2 cellular contexts compared by ENCODE assay signal in genomic region chr9:136979769-136980587, GRCh38.
TF ChIP-seq lines count a peak whose summit lies in the region.

No MANE protein-coding gene starts in this region.

TF ChIP-seq in HEK293, 187 proteins besides CTCF, POLR2A, EP300 and RAD21:
- no peak for TF ChIP-seq ZSCAN18 (tag by site-specific recombination; IDR thresholded peaks at IDR 0.05)
- TF ChIP-seq KLF1 (tag by site-specific recombination; IDR thresholded peaks at IDR 0.05), result peak; percentile 63; the same call in 1 of the 2 replicates
- peak; percentile 36; the same call in 1 of the 2 replicates for TF ChIP-seq ZNF600 (tag by site-specific recombination; IDR thresholded peaks at IDR 0.05)
- peak; percentile 68; the same call in 1 of the 2 replicates for TF ChIP-seq GLIS2 (tag by site-specific recombination; IDR thresholded peaks at IDR 0.05)
- TF ChIP-seq ZIC2 (tag by site-specific recombination; IDR thresholded peaks at IDR 0.05), result 0 out of 2 replicates have a peak, but pooled peaks have one; percentile 17

TF ChIP-seq in K562, 482 proteins besides CTCF, POLR2A, EP300 and RAD21:
- no peak for TF ChIP-seq XRCC3 (IDR thresholded peaks at IDR 0.05)
- TF ChIP-seq FOXA1 (IDR thresholded peaks at IDR 0.05; ENCODE audit: borderline replicate concordance), result no peak
- TF ChIP-seq ZNF644 (tag; IDR thresholded peaks at IDR 0.05; ENCODE audit: low read depth), result no peak
- peak; percentile 53; the same call in 1 of the 2 replicates for TF ChIP-seq MITF (IDR thresholded peaks at IDR 0.05)
- TF ChIP-seq RBBP5 (IDR thresholded peaks at IDR 0.05; ENCODE audit: borderline replicate concordance, insufficient read depth, low read length, poor library complexity, severe bottlenecking), result no peak
- TF ChIP-seq ZZZ3 (IDR thresholded peaks at IDR 0.05), result no peak
- 0 out of 2 replicates have a peak, but pooled peaks have one; percentile 9 for TF ChIP-seq JUND (IDR thresholded peaks at IDR 0.05; ENCODE audit: borderline replicate concordance, low read depth, low read length)
- no peak for TF ChIP-seq JUND (tag; IDR thresholded peaks at IDR 0.05; ENCODE audit: borderline replicate concordance, low read depth, low read length)
- peak; percentile 71 for TF ChIP-seq VEZF1 (CRISPR knock-in tag; IDR thresholded peaks at IDR 0.05)
- TF ChIP-seq TAL1 (IDR thresholded peaks at IDR 0.05), result no peak
- peak; percentile 45; the same call in 1 of the 2 replicates for TF ChIP-seq ESRRA (IDR thresholded peaks at IDR 0.05; ENCODE audit: borderline replicate concordance, low read depth)
- TF ChIP-seq RREB1 (CRISPR knock-in tag; IDR thresholded peaks at IDR 0.05), result no peak
- 0 out of 2 replicates have a peak, but pooled peaks have one; percentile 16 for TF ChIP-seq DPF2 (IDR thresholded peaks at IDR 0.05)
- no peak for TF ChIP-seq RNF219 (CRISPR knock-in tag; IDR thresholded peaks at IDR 0.05)
- no peak for TF ChIP-seq RCOR1 (IDR thresholded peaks at IDR 0.05; ENCODE audit: borderline replicate concordance in 1 of 2, low read depth in 2 of 2, low read length in 2 of 2)
- peak in 1 of 2 experiments; percentile 61; a peak in 2 of 4 replicates for TF ChIP-seq MAZ (CRISPR knock-in tag; conservative IDR thresholded peaks at IDR 0.05 in 1 of 2, IDR thresholded peaks at IDR 0.05 in 1 of 2)
- no peak for TF ChIP-seq BRF2 (IDR thresholded peaks at IDR 0.05; ENCODE audit: borderline replicate concordance, insufficient read depth, insufficient read length)
- TF ChIP-seq ARHGAP35 (IDR thresholded peaks at IDR 0.05; ENCODE audit: partially characterized antibody), result no peak
- TF ChIP-seq SMAD4 (CRISPR knock-in tag; conservative IDR thresholded peaks at IDR 0.05), result no peak
TF ChIP-seq in K562: peak in this region for 6.
